In the genomic region with DNA sequence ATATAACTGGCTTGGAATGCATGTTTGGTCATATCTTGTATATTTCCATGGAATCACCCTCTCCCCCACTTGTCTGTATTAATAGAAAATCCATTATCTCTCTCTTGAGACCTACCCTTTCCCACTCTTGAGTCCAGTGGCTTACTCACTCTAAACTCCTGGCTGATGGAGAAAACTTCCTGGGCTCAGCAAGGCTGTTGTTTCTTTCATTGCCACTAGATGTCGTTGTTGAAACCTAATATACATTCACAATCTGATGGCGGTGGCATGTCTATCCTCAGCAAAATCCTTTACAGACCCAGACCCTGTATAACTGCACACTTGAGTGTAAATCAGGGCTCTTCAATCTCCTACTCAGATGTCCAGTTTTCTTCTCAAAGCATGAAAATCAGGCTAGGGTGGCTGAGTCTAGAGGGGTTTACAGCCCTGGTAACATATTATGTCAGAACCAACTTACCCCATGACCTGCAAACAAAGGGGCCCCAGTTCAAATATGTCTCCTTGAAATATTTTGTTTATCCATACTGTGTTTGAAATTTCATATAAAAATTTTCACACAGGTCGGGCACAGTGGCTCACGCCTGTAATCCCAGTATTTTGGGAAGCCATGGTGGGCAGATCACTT, we compare ENCODE assay signal across 8 cellular contexts.
DNase-seq lines count a peak whose midpoint lies in the region; ATAC-seq and TF ChIP-seq lines count a peak whose summit lies in the region.

No MANE protein-coding gene starts in this region.

- H3K27me3 Mint-ChIP-seq in CD4-positive, alpha-beta T cell = peaks cover 4% of the 10 kb centered on the region
- H3K27me3 Mint-ChIP-seq in activated T-cell treated with anti-CD3 and anti-CD28 coated beads, Interleukin-2, amount 50 U/mL, for 4 hours (ENCODE audit: low read depth) = peaks cover 4% of the 10 kb centered on the region

- intact Hi-C loops in CD4-positive, alpha-beta T cell (cut with DNase I, micrococcal nuclease) = no loop called here
- intact Hi-C loops in left cardiac atrium (cut with DNase I) = no loop called here
- intact Hi-C loops in spleen (cut with DNase I; ENCODE audit: low total_unique reads) = no loop called here
- intact Hi-C loops in vagina (cut with DNase I) = no loop called here

- TF ChIP-seq POLR2A in spleen (IDR thresholded peaks at IDR 0.05) (no peak), vagina (IDR thresholded peaks at IDR 0.05) (no peak)

- peak; percentile 68 for TF ChIP-seq CTCF in CD4-positive, alpha-beta T cell (IDR thresholded peaks at IDR 0.05)
- TF ChIP-seq CTCF in spleen (IDR thresholded peaks at IDR 0.05 in 8 of 11, conservative IDR thresholded peaks at IDR 0.05 in 3 of 11) (peak; percentile 29 to 83 (median 64)), vagina (IDR thresholded peaks at IDR 0.05) (peak in 1 of 3 experiments; percentile 33)

- 52 to 59% (median 56%) methylated on average over 4 of the region's 4 CpGs for WGBS in spleen, 5 donors

- H3K4me3 Mint-ChIP-seq in CD4-positive, alpha-beta T cell = no peak overlapping the region
- no peak overlapping the region for H3K4me3 Mint-ChIP-seq in activated T-cell treated with anti-CD3 and anti-CD28 coated beads, Interleukin-2, amount 50 U/mL, for 4 hours

- POLR2A ChIA-PET in CD4-positive, alpha-beta T cell (lab: Charles Lee) = no interaction called here

- CTCF ChIA-PET in CD4-positive, alpha-beta T cell (lab: Charles Lee) = no interaction called here

- H3K4me1 ChIP-seq in spleen (no peaks in the 10 kb centered on the region), vagina (no peaks in the 10 kb centered on the region)

- H3K4me3 ChIP-seq in spleen = no peak overlapping the region
- H3K4me3 ChIP-seq in vagina = no peak overlapping the region

- ATAC-seq in CD4-positive, alpha-beta T cell (ENCODE audit: poor library complexity) = peak; percentile 52
- ATAC-seq in GM18511 (IDR thresholded peaks at IDR 0.05; ENCODE audit: unreplicated experiment) = peak; percentile 82
- peak; percentile 88 for ATAC-seq in HG02885 (IDR thresholded peaks at IDR 0.05; ENCODE audit: poor library complexity, unreplicated experiment)
- peak; percentile 73 to 74 for ATAC-seq in activated T-cell treated with anti-CD3 and anti-CD28 coated beads, Interleukin-2, amount 50 U/mL, for 4 hours
- ATAC-seq in left cardiac atrium = peak; percentile 56 to 61

- peak in 1 of 10 experiments; percentile 4 for DNase-seq in CD4-positive, alpha-beta T cell
- DNase-seq in NCI-H2227 treated with DMSO at 0.1 percent for 48 hours (lab: John Stamatoyannopoulos, UW) = peak; percentile 2
- DNase-seq in activated T-cell treated with anti-CD3 and anti-CD28 coated beads, Interleukin-2, amount 50 U/mL, for 4 hours = no peak
- DNase-seq in left cardiac atrium = no peak
- DNase-seq in spleen = no peak
- no peak for DNase-seq in vagina (ENCODE audit: extremely low spot score in 2 of 2)

- H3K27me3 ChIP-seq in CD4-positive, alpha-beta T cell (ENCODE audit: control insufficient read depth, insufficient read depth, low read length) = no peaks in the 10 kb centered on the region
- H3K27me3 ChIP-seq in spleen (replicated peaks in 1 of 7) (no peaks in the 10 kb centered on the region), vagina (no peaks in the 10 kb centered on the region)

- H3K9me3 ChIP-seq in CD4-positive, alpha-beta T cell (ENCODE audit: control insufficient read depth, low read length) = no peaks in the 10 kb centered on the region
- H3K9me3 ChIP-seq in spleen (peaks cover 0 to 17% (median 8%) of the 10 kb centered on the region in 8 donors), vagina (no peaks in the 10 kb centered on the region)

- no peaks in the 10 kb centered on the region for H3K36me3 ChIP-seq in spleen
- no peaks in the 10 kb centered on the region for H3K36me3 ChIP-seq in vagina

- no peak overlapping the region for H3K27ac Mint-ChIP-seq in CD4-positive, alpha-beta T cell

- no peak overlapping the region for H3K27ac ChIP-seq in CD4-positive, alpha-beta T cell (ENCODE audit: low read depth, low read length)
- H3K27ac ChIP-seq in spleen (no peak overlapping the region), vagina (no peak overlapping the region)

- no peaks in the 10 kb centered on the region for H3K9me3 Mint-ChIP-seq in CD4-positive, alpha-beta T cell
- H3K9me3 Mint-ChIP-seq in activated T-cell treated with anti-CD3 and anti-CD28 coated beads, Interleukin-2, amount 50 U/mL, for 4 hours = peaks cover 4% of the 10 kb centered on the region

- no peaks in the 10 kb centered on the region for H3K4me1 Mint-ChIP-seq in CD4-positive, alpha-beta T cell (ENCODE audit: low read depth)
- no peaks in the 10 kb centered on the region for H3K4me1 Mint-ChIP-seq in activated T-cell treated with anti-CD3 and anti-CD28 coated beads, Interleukin-2, amount 50 U/mL, for 4 hours (ENCODE audit: low read depth)

- H3K36me3 Mint-ChIP-seq in CD4-positive, alpha-beta T cell (ENCODE audit: low read depth) = no peaks in the 10 kb centered on the region
- H3K36me3 Mint-ChIP-seq in activated T-cell treated with anti-CD3 and anti-CD28 coated beads, Interleukin-2, amount 50 U/mL, for 4 hours (ENCODE audit: insufficient read depth) = no peaks in the 10 kb centered on the region
